Comparison of ENCODE assay signal across 1 cellular context in the genomic region with DNA sequence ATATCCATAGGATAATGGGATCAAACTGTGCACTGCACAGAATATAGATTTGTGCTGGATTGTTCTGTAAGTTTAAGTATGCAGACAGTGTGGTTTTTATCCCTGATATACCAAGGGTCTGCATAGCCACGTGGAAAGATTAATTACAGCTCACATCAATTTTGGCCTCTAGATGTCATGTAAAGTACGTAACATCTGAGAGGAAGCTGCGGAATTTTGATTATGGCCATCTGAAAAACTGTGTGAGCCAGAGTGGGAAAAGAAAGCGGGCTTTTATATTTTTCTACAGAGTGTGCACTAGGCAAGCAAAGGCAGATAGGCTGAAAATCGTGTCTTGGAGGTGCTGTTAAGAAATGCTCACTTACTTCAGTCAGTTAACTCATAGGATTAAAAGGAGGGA.
TF ChIP-seq lines count a peak whose summit lies in the region.

No MANE protein-coding gene starts in this region.

TF ChIP-seq in SK-N-SH treated with all-trans-retinoic acid at 6 μM for 48 hours, 23 proteins besides CTCF, POLR2A, EP300 and RAD21 (continued from another document):
- TF ChIP-seq, protein P1, sequence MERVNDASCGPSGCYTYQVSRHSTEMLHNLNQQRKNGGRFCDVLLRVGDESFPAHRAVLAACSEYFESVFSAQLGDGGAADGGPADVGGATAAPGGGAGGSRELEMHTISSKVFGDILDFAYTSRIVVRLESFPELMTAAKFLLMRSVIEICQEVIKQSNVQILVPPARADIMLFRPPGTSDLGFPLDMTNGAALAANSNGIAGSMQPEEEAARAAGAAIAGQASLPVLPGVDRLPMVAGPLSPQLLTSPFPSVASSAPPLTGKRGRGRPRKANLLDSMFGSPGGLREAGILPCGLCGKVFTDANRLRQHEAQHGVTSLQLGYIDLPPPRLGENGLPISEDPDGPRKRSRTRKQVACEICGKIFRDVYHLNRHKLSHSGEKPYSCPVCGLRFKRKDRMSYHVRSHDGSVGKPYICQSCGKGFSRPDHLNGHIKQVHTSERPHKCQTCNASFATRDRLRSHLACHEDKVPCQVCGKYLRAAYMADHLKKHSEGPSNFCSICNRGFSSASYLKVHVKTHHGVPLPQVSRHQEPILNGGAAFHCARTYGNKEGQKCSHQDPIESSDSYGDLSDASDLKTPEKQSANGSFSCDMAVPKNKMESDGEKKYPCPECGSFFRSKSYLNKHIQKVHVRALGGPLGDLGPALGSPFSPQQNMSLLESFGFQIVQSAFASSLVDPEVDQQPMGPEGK (CRISPR knock-in tag; IDR thresholded peaks at IDR 0.05; ENCODE audit: borderline replicate concordance): no peak
